18 cellular contexts compared by ENCODE assay signal in the genomic region with DNA sequence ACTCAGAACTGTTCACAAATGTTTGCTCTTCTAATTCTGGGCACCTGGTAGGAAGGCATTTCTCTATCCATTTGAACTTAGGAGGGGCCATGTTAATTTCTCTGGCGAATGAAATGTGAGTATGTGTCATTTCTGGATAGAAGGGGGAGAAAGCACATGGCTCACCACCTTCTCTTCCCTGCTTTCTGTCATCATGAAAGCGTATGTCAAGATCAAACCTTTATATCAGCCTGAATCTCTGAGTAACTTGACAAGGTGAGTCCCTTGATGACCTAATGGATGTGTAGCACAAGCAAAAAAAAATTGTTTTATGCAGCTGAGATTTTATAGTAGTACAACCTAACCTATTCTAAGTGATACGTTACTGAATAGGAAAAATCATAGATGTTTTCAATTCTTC. TPM values are rescaled to one million over a fixed set of nuclear protein-coding genes. Genes with fewer than 3 reads are reported as not detected.
A peak's percentile ranks its signal among the peaks of the same experiment; 100 is the strongest.
DNase-seq lines count a peak whose midpoint lies in the region; ATAC-seq, FAIRE-seq and TF ChIP-seq lines count a peak whose summit lies in the region.
"Had no signal": no experiment of that assay in that cellular context is flagged by ENCODE, and none has a peak within 500 bp of the region (broad histone marks: within the 10 kb centered on the region; RNA-seq: fewer than 3 reads in every experiment).

No MANE protein-coding gene starts in this region.

- TF ChIP-seq RAD21 in SK-N-SH (IDR thresholded peaks at IDR 0.05; ENCODE audit: low read length) = no peak

- H3K36me3 Mint-ChIP-seq in activated CD4-positive, alpha-beta memory T cell treated with anti-CD3 and anti-CD28 coated beads, Interleukin-2, amount 10 ng/mL, durations not matched to agents 7 days and 5 days (ENCODE audit: low read depth) = peaks cover 81% of the 10 kb centered on the region
- H3K36me3 Mint-ChIP-seq in activated CD4-positive, alpha-beta memory T cell treated with anti-CD3 and anti-CD28 coated beads for 36 hours = peaks cover 75% of the 10 kb centered on the region
- H3K36me3 Mint-ChIP-seq in activated CD8-positive, alpha-beta T cell treated with anti-CD3 and anti-CD28 coated beads for 36 hours (ENCODE audit: low read depth) = peaks cover 73% of the 10 kb centered on the region
- H3K36me3 Mint-ChIP-seq in activated naive CD8-positive, alpha-beta T cell = peaks cover 15% of the 10 kb centered on the region

- no peak for TF ChIP-seq POLR2A in tibial nerve (IDR thresholded peaks at IDR 0.05)

- H3K4me2 ChIP-seq in SK-N-SH = no peak overlapping the region
- H3K4me2 ChIP-seq: BLaER1 treated with 17β-estradiol and CSF1 and Interleukin-3, amounts not matched to agents 10 nM and 100 nM had no signal

- peak; percentile 11 for FAIRE-seq in D721Med (lab: Jason Lieb, UNC)
- FAIRE-seq: GM12878, GM18507 had no signal

- no peak overlapping the region for H3K9ac ChIP-seq in SK-N-SH
- H3K9ac ChIP-seq: BLaER1 treated with 17β-estradiol and CSF1 and Interleukin-3, amounts not matched to agents 10 nM and 100 nM; GM23248 had no signal

- intact Hi-C loops in activated CD4-positive, alpha-beta memory T cell treated with anti-CD3 and anti-CD28 coated beads for 36 hours (cut with micrococcal nuclease) = no loop called here
- intact Hi-C loops in activated CD8-positive, alpha-beta T cell treated with anti-CD3 and anti-CD28 coated beads for 36 hours (cut with micrococcal nuclease) = no loop called here
- intact Hi-C loops in sciatic nerve (cut with DNase I) = no loop called here

- H3K4me3 Mint-ChIP-seq in activated CD4-positive, alpha-beta memory T cell treated with anti-CD3 and anti-CD28 coated beads, Interleukin-2, amount 10 ng/mL, durations not matched to agents 7 days and 5 days = no peak overlapping the region
- no peak overlapping the region for H3K4me3 Mint-ChIP-seq in activated CD4-positive, alpha-beta memory T cell treated with anti-CD3 and anti-CD28 coated beads for 36 hours
- no peak overlapping the region for H3K4me3 Mint-ChIP-seq in activated CD8-positive, alpha-beta T cell treated with anti-CD3 and anti-CD28 coated beads for 36 hours
- no peak overlapping the region for H3K4me3 Mint-ChIP-seq in activated naive CD8-positive, alpha-beta T cell
- H3K4me3 Mint-ChIP-seq: CD4-positive, CD25-positive, alpha-beta regulatory T cell had no signal

- TF ChIP-seq EP300 in SK-N-SH (IDR thresholded peaks at IDR 0.05; ENCODE audit: borderline replicate concordance in 1 of 2, low read depth in 1 of 2, low read length in 1 of 2) (no peak), tibial nerve (IDR thresholded peaks at IDR 0.05) (no peak)

- H3K27ac ChIP-seq in SK-N-SH (ENCODE audit: low read depth in 2 of 2, low read length in 1 of 2) = no peak overlapping the region
- H3K27ac ChIP-seq in tibial nerve = no peak overlapping the region
- H3K27ac ChIP-seq: BLaER1 treated with 17β-estradiol and CSF1 and Interleukin-3, amounts not matched to agents 10 nM and 100 nM; GM23248; HL-60 had no signal

- no peaks in the 10 kb centered on the region for H3K27me3 ChIP-seq in SK-N-SH (ENCODE audit: insufficient read depth)
- H3K27me3 ChIP-seq in tibial nerve = no peaks in the 10 kb centered on the region
- H3K27me3 ChIP-seq: BLaER1 treated with 17β-estradiol and CSF1 and Interleukin-3, amounts not matched to agents 10 nM and 100 nM had no signal

- peak overlapping the region; percentile 9 for H3K27ac Mint-ChIP-seq in activated CD4-positive, alpha-beta memory T cell treated with anti-CD3 and anti-CD28 coated beads, Interleukin-2, amount 10 ng/mL, durations not matched to agents 7 days and 5 days
- H3K27ac Mint-ChIP-seq in activated CD4-positive, alpha-beta memory T cell treated with anti-CD3 and anti-CD28 coated beads for 36 hours = no peak overlapping the region
- peak overlapping the region; percentile 10 for H3K27ac Mint-ChIP-seq in activated CD8-positive, alpha-beta T cell treated with anti-CD3 and anti-CD28 coated beads for 36 hours
- H3K27ac Mint-ChIP-seq in activated naive CD8-positive, alpha-beta T cell = peak overlapping the region; percentile 38

- no peaks in the 10 kb centered on the region for H3F3A ChIP-seq in SK-N-SH (replicated peaks; ENCODE audit: insufficient read depth)

- peaks cover 6% of the 10 kb centered on the region for H3K4me1 Mint-ChIP-seq in activated CD4-positive, alpha-beta memory T cell treated with anti-CD3 and anti-CD28 coated beads, Interleukin-2, amount 10 ng/mL, durations not matched to agents 7 days and 5 days
- H3K4me1 Mint-ChIP-seq in activated CD4-positive, alpha-beta memory T cell treated with anti-CD3 and anti-CD28 coated beads for 36 hours (ENCODE audit: low read depth) = peaks cover 2% of the 10 kb centered on the region
- no peaks in the 10 kb centered on the region for H3K4me1 Mint-ChIP-seq in activated CD8-positive, alpha-beta T cell treated with anti-CD3 and anti-CD28 coated beads for 36 hours (ENCODE audit: low read depth)
- H3K4me1 Mint-ChIP-seq in activated naive CD8-positive, alpha-beta T cell (ENCODE audit: low read depth) = no peaks in the 10 kb centered on the region

- H3K4me1 ChIP-seq in SK-N-SH (ENCODE audit: control insufficient read depth in 1 of 2, insufficient read depth in 2 of 2, low read depth in 1 of 2, low read length in 1 of 2) (no peaks in the 10 kb centered on the region), tibial nerve (no peaks in the 10 kb centered on the region)

- H3K79me2 ChIP-seq in SK-N-SH (ENCODE audit: insufficient read depth) = no peaks in the 10 kb centered on the region; the same call in 1 of the 2 replicates

- H4K20me1 ChIP-seq in SK-N-SH (ENCODE audit: insufficient read depth) = no peaks in the 10 kb centered on the region

- H3K9me2 ChIP-seq in SK-N-SH = no peaks in the 10 kb centered on the region

- H3K36me3 ChIP-seq in SK-N-SH (replicated peaks in 1 of 2; ENCODE audit: control insufficient read depth in 1 of 2, insufficient read depth in 2 of 2, low read length in 1 of 2) = peaks cover 35 to 48% of the 10 kb centered on the region in 2 experiments
- peaks cover 0 to 97% (median 7%) of the 10 kb centered on the region in 3 donors for H3K36me3 ChIP-seq in tibial nerve

- WGBS in SK-N-SH (ENCODE audit: low lambda C conversion rate) = 97% methylated on average over 3 of the region's 3 CpGs
- WGBS in tibial nerve, 2 donors = 95 to 96% methylated on average over 3 of the region's 3 CpGs

- H3K9me3 ChIP-seq in SK-N-SH = no peaks in the 10 kb centered on the region
- H3K9me3 ChIP-seq in tibial nerve = no peaks in the 10 kb centered on the region
- H3K9me3 ChIP-seq: BLaER1 treated with 17β-estradiol and CSF1 and Interleukin-3, amounts not matched to agents 10 nM and 100 nM had no signal

- no peak for DNase-seq in activated CD4-positive, alpha-beta memory T cell treated with anti-CD3 and anti-CD28 coated beads, Interleukin-2, amount 10 ng/mL, durations not matched to agents 7 days and 5 days
- DNase-seq in activated CD4-positive, alpha-beta memory T cell treated with anti-CD3 and anti-CD28 coated beads for 36 hours = no peak
- DNase-seq in D721Med (ENCODE audit: insufficient read length, low spot score) (no peak), sciatic nerve (ENCODE audit: low spot score) (no peak), SK-N-SH (no peak), tibial nerve (ENCODE audit: low spot score in 2 of 2) (no peak)
- DNase-seq in activated CD8-positive, alpha-beta T cell treated with anti-CD3 and anti-CD28 coated beads for 36 hours = no peak
- DNase-seq: ACHN; CD4-positive, CD25-positive, alpha-beta regulatory T cell; DMS 273 treated with DMSO at 0.1 percent for 48 hours; GM23248; H7 had no signal

- CTCF ChIA-PET in activated CD4-positive, alpha-beta memory T cell treated with anti-CD3 and anti-CD28 coated beads, Interleukin-2, amount 10 ng/mL, durations not matched to agents 7 days and 5 days (lab: Charles Lee) = no interaction called here
- CTCF ChIA-PET in activated CD4-positive, alpha-beta memory T cell treated with anti-CD3 and anti-CD28 coated beads for 36 hours (lab: Charles Lee) = interaction anchor here (1.1 kb wide), 1 partner anchor 51 kb away, joined by 4 read pairs; no protein-coding TSS in a partner anchor
- CTCF ChIA-PET in activated CD8-positive, alpha-beta T cell treated with anti-CD3 and anti-CD28 coated beads for 36 hours (lab: Charles Lee) = interaction anchor here (0.9 to 1.4 kb wide), 3 partner anchors 8 to 13 kb away, joined by 3 to 4 read pairs (median 4); no protein-coding TSS in a partner anchor
- CTCF ChIA-PET in SK-N-SH (lab: Yijun Ruan, JAX) = no interaction called here

- no peak for ATAC-seq in activated CD8-positive, alpha-beta T cell treated with anti-CD3 and anti-CD28 coated beads for 36 hours
- no peak for ATAC-seq in sciatic nerve
- ATAC-seq: GM12878 had no signal

- no peak overlapping the region for H3K4me3 ChIP-seq in SK-N-SH (ENCODE audit: low read depth in 2 of 2, low read length in 1 of 2)
- H3K4me3 ChIP-seq in tibial nerve = no peak overlapping the region
- H3K4me3 ChIP-seq: BLaER1 treated with 17β-estradiol and CSF1 and Interleukin-3, amounts not matched to agents 10 nM and 100 nM; GM12878; GM23248 had no signal

- POLR2A ChIA-PET in activated CD4-positive, alpha-beta memory T cell treated with anti-CD3 and anti-CD28 coated beads, Interleukin-2, amount 10 ng/mL, durations not matched to agents 7 days and 5 days (lab: Charles Lee) = no interaction called here
- POLR2A ChIA-PET in activated CD4-positive, alpha-beta memory T cell treated with anti-CD3 and anti-CD28 coated beads for 36 hours (lab: Charles Lee) = no interaction called here
- POLR2A ChIA-PET in activated CD8-positive, alpha-beta T cell treated with anti-CD3 and anti-CD28 coated beads for 36 hours (lab: Charles Lee) = no interaction called here
- POLR2A ChIA-PET in SK-N-SH (lab: Yijun Ruan, JAX) = no interaction called here

- no peak overlapping the region for H2AFZ ChIP-seq in SK-N-SH (ENCODE audit: low read depth)
- H2AFZ ChIP-seq: GM23248 had no signal

- no peaks in the 10 kb centered on the region for H3K9me3 Mint-ChIP-seq in activated CD4-positive, alpha-beta memory T cell treated with anti-CD3 and anti-CD28 coated beads, Interleukin-2, amount 10 ng/mL, durations not matched to agents 7 days and 5 days
- no peaks in the 10 kb centered on the region for H3K9me3 Mint-ChIP-seq in activated CD4-positive, alpha-beta memory T cell treated with anti-CD3 and anti-CD28 coated beads for 36 hours
- no peaks in the 10 kb centered on the region for H3K9me3 Mint-ChIP-seq in activated CD8-positive, alpha-beta T cell treated with anti-CD3 and anti-CD28 coated beads for 36 hours
- no peaks in the 10 kb centered on the region for H3K9me3 Mint-ChIP-seq in activated naive CD8-positive, alpha-beta T cell (ENCODE audit: low read depth)
- H3K9me3 Mint-ChIP-seq: CD4-positive, CD25-positive, alpha-beta regulatory T cell had no signal

- TF ChIP-seq CTCF in D721Med (IDR thresholded peaks at IDR 0.05; ENCODE audit: insufficient read depth, missing control alignments) (no peak), SK-N-SH (IDR thresholded peaks at IDR 0.05) (no peak), tibial nerve (IDR thresholded peaks at IDR 0.05) (no peak)
- TF ChIP-seq CTCF in activated CD8-positive, alpha-beta T cell treated with anti-CD3 and anti-CD28 coated beads for 36 hours (IDR thresholded peaks at IDR 0.05) = no peak

- H3K27me3 Mint-ChIP-seq in activated CD4-positive, alpha-beta memory T cell treated with anti-CD3 and anti-CD28 coated beads, Interleukin-2, amount 10 ng/mL, durations not matched to agents 7 days and 5 days = no peaks in the 10 kb centered on the region
- no peaks in the 10 kb centered on the region for H3K27me3 Mint-ChIP-seq in activated CD4-positive, alpha-beta memory T cell treated with anti-CD3 and anti-CD28 coated beads for 36 hours
- H3K27me3 Mint-ChIP-seq in activated CD8-positive, alpha-beta T cell treated with anti-CD3 and anti-CD28 coated beads for 36 hours = no peaks in the 10 kb centered on the region
- no peaks in the 10 kb centered on the region for H3K27me3 Mint-ChIP-seq in activated naive CD8-positive, alpha-beta T cell
- H3K27me3 Mint-ChIP-seq: CD4-positive, CD25-positive, alpha-beta regulatory T cell had no signal

RNA-seq across cellular contexts. Expression of a gene that starts 12.1 kb away (rescaled TPM):
- total RNA-seq in activated CD4-positive, alpha-beta memory T cell treated with anti-CD3 and anti-CD28 coated beads, Interleukin-2, amount 10 ng/mL, durations not matched to agents 7 days and 5 days = under 1 TPM; 0.08 to 0.13 TPM
- total RNA-seq in activated CD4-positive, alpha-beta memory T cell treated with anti-CD3 and anti-CD28 coated beads for 36 hours = under 1 TPM; 0.02 to 0.05 TPM
- total RNA-seq in activated CD8-positive, alpha-beta T cell treated with anti-CD3 and anti-CD28 coated beads for 36 hours = under 1 TPM; 0.11 to 0.29 TPM
- total RNA-seq in sciatic nerve (0.04 TPM), tibial nerve (under 1 TPM in 1 of 4 donors, not detected in 3; under 0.01 TPM)
- polyA plus RNA-seq in SK-N-SH (2012; rRNA removed) = not detected in 2 replicates
- not detected in 2 replicates for polyA plus RNA-seq in SK-N-SH (2012; cell fraction: cytosol; rRNA removed)
- 0.02 TPM in 1 of 2 replicates, not detected in the other for polyA plus RNA-seq in SK-N-SH (2012; cell fraction: nucleus; rRNA removed)
- total RNA-seq: A172; CD4-positive, CD25-positive, alpha-beta regulatory T cell had no signal
- polyA plus RNA-seq: CD4-positive, CD25-positive, alpha-beta regulatory T cell; GM23248 had no signal

RNA-seq across cellular contexts. Expression of a gene that starts 27.2 kb away (rescaled TPM):
- total RNA-seq in activated CD4-positive, alpha-beta memory T cell treated with anti-CD3 and anti-CD28 coated beads, Interleukin-2, amount 10 ng/mL, durations not matched to agents 7 days and 5 days = 100 to 1,000 TPM; 128 to 130 TPM
- total RNA-seq in activated CD4-positive, alpha-beta memory T cell treated with anti-CD3 and anti-CD28 coated beads for 36 hours = 100 to 1,000 TPM; 280 to 284 TPM
- total RNA-seq in activated CD8-positive, alpha-beta T cell treated with anti-CD3 and anti-CD28 coated beads for 36 hours = 100 to 1,000 TPM; 229 to 234 TPM
- 15.8 TPM for total RNA-seq in sciatic nerve
- polyA plus RNA-seq in SK-N-SH (2012; rRNA removed) = 18.4 and 18.9 TPM in 2 replicates
- 20.8 and 22.9 TPM in 2 replicates for polyA plus RNA-seq in SK-N-SH (2012; cell fraction: cytosol; rRNA removed)
- polyA plus RNA-seq in SK-N-SH (2012; cell fraction: nucleus; rRNA removed) = 8.8 and 15.5 TPM in 2 replicates
- 10 to 100 TPM; 14.1 to 17.8 (median 15.7) TPM for total RNA-seq in tibial nerve

Comparison
In these comparisons a context has a peak if more than half of its experiments do, and no peak if none do; other contexts are left out.
1. CTCF ChIA-PET loops: an anchor here in activated CD4-positive, alpha-beta memory T cell treated with anti-CD3 and anti-CD28 coated beads for 36 hours (1.1 kb wide) and activated CD8-positive, alpha-beta T cell treated with anti-CD3 and anti-CD28 coated beads for 36 hours (0.9 to 1.4 kb wide); none called in activated CD4-positive, alpha-beta memory T cell treated with anti-CD3 and anti-CD28 coated beads, Interleukin-2, amount 10 ng/mL, durations not matched to agents 7 days and 5 days and SK-N-SH.